7 cellular contexts compared by ENCODE assay signal in genomic region chr1:58841455-58841854, GRCh38. TPM values are rescaled to one million over a fixed set of nuclear protein-coding genes. Genes with fewer than 3 reads are reported as not detected.
DNase-seq lines count a peak whose midpoint lies in the region; ATAC-seq and TF ChIP-seq lines count a peak whose summit lies in the region.

No MANE protein-coding gene starts in this region.

- peak; percentile 22 for DNase-seq in ELF-1 (ENCODE audit: low read depth, low spot score)
- no peak for DNase-seq in IMR-90
- no peak for DNase-seq in astrocyte of the cerebellum (ENCODE audit: low read depth)
- DNase-seq in mesendoderm: peak; percentile 46
- no peak for DNase-seq in caudate nucleus (lab: John Stamatoyannopoulos, UW)
- no peak for DNase-seq in sigmoid colon
- DNase-seq in NCI-H510A treated with DMSO at 0.1 percent for 48 hours (lab: John Stamatoyannopoulos, UW): no peak

- TF ChIP-seq RAD21 in IMR-90 (IDR thresholded peaks at IDR 0.05; ENCODE audit: low read length): no peak

- intact Hi-C loops in IMR-90 (cut with micrococcal nuclease): no loop called here
- intact Hi-C loops in sigmoid colon (cut with DNase I): no loop called here

- H4K5ac ChIP-seq in IMR-90 (ENCODE audit: low read depth, low read length) (peak overlapping the region; percentile 31; the same call in 1 of the 2 replicates), mesendoderm (ENCODE audit: low read length) (no peak overlapping the region)

- H4K91ac ChIP-seq in IMR-90 (ENCODE audit: insufficient read depth, low read depth, low read length): no peak overlapping the region

- H3K18ac ChIP-seq in IMR-90 (ENCODE audit: low read depth, low read length) (no peak overlapping the region), mesendoderm (ENCODE audit: low read length) (no peak overlapping the region)

- CTCF ChIA-PET in IMR-90 (lab: Yijun Ruan, JAX): no interaction called here

- dilution Hi-C loops in IMR-90 (cut with HindIII; ENCODE audit: low sequenced_read_pairs, unreplicated experiment): no loop called here

- H3K9me3 ChIP-seq in IMR-90 (ENCODE audit: control insufficient read depth, insufficient read depth, low read length): no peaks in the 10 kb centered on the region
- no peaks in the 10 kb centered on the region for H3K9me3 ChIP-seq in sigmoid colon

- no peak for ATAC-seq in IMR-90 (ENCODE audit: low read depth)

- H3K27me3 ChIP-seq in IMR-90 (ENCODE audit: control insufficient read depth, insufficient read depth, low read length) (no peaks in the 10 kb centered on the region), mesendoderm (ENCODE audit: insufficient read depth, low read length, poor library complexity) (no peaks in the 10 kb centered on the region), sigmoid colon (no peaks in the 10 kb centered on the region)

- peaks cover 6% of the 10 kb centered on the region for H3K4me1 ChIP-seq in IMR-90 (ENCODE audit: control insufficient read depth, insufficient read depth, low read length)
- H3K4me1 ChIP-seq in mesendoderm (ENCODE audit: control insufficient read depth, low read depth, low read length): no peaks in the 10 kb centered on the region
- no peaks in the 10 kb centered on the region for H3K4me1 ChIP-seq in sigmoid colon

- H2BK15ac ChIP-seq in IMR-90 (ENCODE audit: low read depth, low read length) (0 out of 3 replicates have a peak overlapping the region, but pooled peaks have one; percentile 21), mesendoderm (replicated peaks; ENCODE audit: low read depth) (no peak overlapping the region)

- TF ChIP-seq EP300 in sigmoid colon (IDR thresholded peaks at IDR 0.05): no peak

- H3K4me2 ChIP-seq in IMR-90 (ENCODE audit: low read depth, low read length) (no peak overlapping the region), mesendoderm (ENCODE audit: low read length) (no peak overlapping the region)

- no peak for TF ChIP-seq POLR2A in IMR-90 (IDR thresholded peaks at IDR 0.05; ENCODE audit: low read depth, low read length)
- no peak for TF ChIP-seq POLR2A in sigmoid colon (IDR thresholded peaks at IDR 0.05)

- H2BK120ac ChIP-seq in IMR-90 (ENCODE audit: low read depth, low read length) (no peak overlapping the region; the same call in 1 of the 2 replicates), mesendoderm (ENCODE audit: low read depth, low read length) (no peak overlapping the region)

- H3K79me1 ChIP-seq in IMR-90 (ENCODE audit: low read depth in 1 of 2, low read length in 2 of 2) (no peaks in the 10 kb centered on the region), mesendoderm (ENCODE audit: low read length) (no peaks in the 10 kb centered on the region)

- H4K8ac ChIP-seq in IMR-90 (ENCODE audit: low read depth in 2 of 2, low read length in 2 of 2) (no peak overlapping the region), mesendoderm (ENCODE audit: low read depth, low read length) (no peak overlapping the region)

- in situ Hi-C loops in IMR-90 (cut with MboI; ENCODE audit: low sequenced_read_pairs) (no loop called here), astrocyte of the cerebellum (cut with HindIII; ENCODE audit: low sequenced_read_pairs) (no loop called here)

- no peak overlapping the region for H3K4me3 ChIP-seq in IMR-90 (ENCODE audit: insufficient read depth, low read depth, low read length)
- H3K4me3 ChIP-seq in astrocyte of the cerebellum (ENCODE audit: low read depth, low read length): no peak overlapping the region
- no peak overlapping the region for H3K4me3 ChIP-seq in mesendoderm (ENCODE audit: low read length)
- no peak overlapping the region for H3K4me3 ChIP-seq in sigmoid colon

- peak overlapping the region; percentile 61; the same call in 1 of the 2 replicates for H2AK5ac ChIP-seq in IMR-90 (ENCODE audit: low read depth, low read length)
- no peak overlapping the region for H2AK5ac ChIP-seq in mesendoderm (ENCODE audit: low read length)

- no peaks in the 10 kb centered on the region for H3K79me2 ChIP-seq in mesendoderm (ENCODE audit: control insufficient read depth, insufficient read depth, low read length)

- H3K56ac ChIP-seq in IMR-90 (ENCODE audit: extremely low read depth, insufficient read depth, low read length) (no peak overlapping the region), mesendoderm (ENCODE audit: low read length) (no peak overlapping the region)

- no peak overlapping the region for H2BK5ac ChIP-seq in IMR-90 (ENCODE audit: low read depth, low read length, poor library complexity, severe bottlenecking)
- H2BK5ac ChIP-seq in mesendoderm (ENCODE audit: low read length): no peak overlapping the region

- H2AFZ ChIP-seq in IMR-90 (replicated peaks; ENCODE audit: low read length, poor library complexity): no peak overlapping the region

- H3K36me3 ChIP-seq in IMR-90 (ENCODE audit: control insufficient read depth, insufficient read depth, low read length) (no peaks in the 10 kb centered on the region), mesendoderm (ENCODE audit: control insufficient read depth, insufficient read depth, low read length) (no peaks in the 10 kb centered on the region), sigmoid colon (no peaks in the 10 kb centered on the region)

- no TSS peak for BruUV-seq in IMR-90 (replicated peaks; lab: Mats Ljungman, UMichigan)

- POLR2A ChIA-PET in IMR-90 (lab: Charles Lee; ENCODE audit: unreplicated experiment): no interaction called here

- H3K9ac ChIP-seq in IMR-90 (ENCODE audit: low read depth, low read length) (no peak overlapping the region), mesendoderm (ENCODE audit: low read length) (no peak overlapping the region)

- H3K14ac ChIP-seq in IMR-90 (replicated peaks; ENCODE audit: low read depth, low read length): no peak overlapping the region

- H3K23ac ChIP-seq in IMR-90 (ENCODE audit: low read depth, low read length): no peak overlapping the region
- H3K23ac ChIP-seq in mesendoderm (ENCODE audit: low read length): no peak overlapping the region

- H2BK20ac ChIP-seq in IMR-90 (ENCODE audit: low read depth, low read length): no peak overlapping the region

- H3K27ac ChIP-seq in IMR-90 (ENCODE audit: insufficient read depth, low read length): no peak overlapping the region
- H3K27ac ChIP-seq in mesendoderm (ENCODE audit: low read depth, low read length): no peak overlapping the region
- no peak overlapping the region for H3K27ac ChIP-seq in caudate nucleus (ENCODE audit: low read depth, low read length)
- H3K27ac ChIP-seq in sigmoid colon: no peak overlapping the region

- peak; percentile 16; the same call in 1 of the 2 replicates for TF ChIP-seq CTCF in IMR-90 (conservative IDR thresholded peaks at IDR 0.05; ENCODE audit: low read depth, low read length)
- peak; percentile 28 for TF ChIP-seq CTCF in astrocyte of the cerebellum (IDR thresholded peaks at IDR 0.05; ENCODE audit: low read depth, low read length, missing control alignments)
- TF ChIP-seq CTCF in sigmoid colon (IDR thresholded peaks at IDR 0.05): no peak

- H2AK9ac ChIP-seq in IMR-90 (replicated peaks; ENCODE audit: low read depth, low read length, poor library complexity): no peak overlapping the region

- H3K9me1 ChIP-seq in IMR-90 (ENCODE audit: insufficient read depth, low read length): no peaks in the 10 kb centered on the region

- WGBS in IMR-90 (ENCODE audit: extremely low coverage in 2 of 2, insufficient read length in 1 of 2), 2 experiments: no CpG with 5 or more reads among the region's 3 CpGs
- no CpG with 5 or more reads among the region's 3 CpGs for WGBS in mesendoderm (ENCODE audit: extremely low coverage, insufficient coverage, low lambda C conversion rate)
- 88 to 89% methylated on average over 3 of the region's 3 CpGs for WGBS in sigmoid colon, 2 donors

- no peaks in the 10 kb centered on the region for H4K20me1 ChIP-seq in IMR-90 (ENCODE audit: insufficient read depth, low read length)

- H3K4ac ChIP-seq in IMR-90 (ENCODE audit: low read depth, low read length) (no peak overlapping the region; the same call in 1 of the 2 replicates), mesendoderm (ENCODE audit: low read depth, low read length) (no peak overlapping the region)

TF ChIP-seq in IMR-90, 13 proteins besides CTCF, POLR2A, EP300 and RAD21:
- TF ChIP-seq MXI1 (IDR thresholded peaks at IDR 0.05; ENCODE audit: borderline replicate concordance, low read depth, low read length): no peak
- no peak for TF ChIP-seq SMC3 (IDR thresholded peaks at IDR 0.05; ENCODE audit: low read depth, low read length)
- TF ChIP-seq NFE2L2 (IDR thresholded peaks at IDR 0.05; ENCODE audit: low read depth, low read length): no peak
- TF ChIP-seq, protein P1, sequence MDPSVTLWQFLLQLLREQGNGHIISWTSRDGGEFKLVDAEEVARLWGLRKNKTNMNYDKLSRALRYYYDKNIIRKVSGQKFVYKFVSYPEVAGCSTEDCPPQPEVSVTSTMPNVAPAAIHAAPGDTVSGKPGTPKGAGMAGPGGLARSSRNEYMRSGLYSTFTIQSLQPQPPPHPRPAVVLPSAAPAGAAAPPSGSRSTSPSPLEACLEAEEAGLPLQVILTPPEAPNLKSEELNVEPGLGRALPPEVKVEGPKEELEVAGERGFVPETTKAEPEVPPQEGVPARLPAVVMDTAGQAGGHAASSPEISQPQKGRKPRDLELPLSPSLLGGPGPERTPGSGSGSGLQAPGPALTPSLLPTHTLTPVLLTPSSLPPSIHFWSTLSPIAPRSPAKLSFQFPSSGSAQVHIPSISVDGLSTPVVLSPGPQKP (IDR thresholded peaks at IDR 0.05; ENCODE audit: borderline replicate concordance, low read depth, low read length): no peak
- no peak for TF ChIP-seq MAZ (IDR thresholded peaks at IDR 0.05; ENCODE audit: borderline replicate concordance, low read depth, low read length)
- TF ChIP-seq CHD1 (IDR thresholded peaks at IDR 0.05; ENCODE audit: low read depth, low read length): no peak
- no peak for TF ChIP-seq CEBPB (IDR thresholded peaks at IDR 0.05; ENCODE audit: low read depth, low read length)

RNA-seq across cellular contexts. Expression of gene JUN, which starts 57.6 kb away (rescaled TPM):
- 46.6 and 51.1 TPM in 2 replicates for total RNA-seq in IMR-90 (2012; rRNA removed)
- 86.9 and 89.1 TPM in 2 replicates for polyA plus RNA-seq in IMR-90 (2012; rRNA removed)
- polyA plus RNA-seq in IMR-90 (2012; cell fraction: cytosol; rRNA removed): 80.5 and 108 TPM in 2 replicates
- 85.4 and 184 TPM in 2 replicates for polyA plus RNA-seq in IMR-90 (2012; cell fraction: nucleus; rRNA removed; ENCODE audit: low replicate concordance)
- polyA plus RNA-seq in mesendoderm (2013, experiment 1 of 2): 11.0 TPM
- polyA plus RNA-seq in mesendoderm (2013, experiment 2 of 2): 12.2 TPM
- total RNA-seq in sigmoid colon: 100 to 1,000 TPM in 3 of 4 donors, 10 to 100 TPM in 1; 52.4 to 233 (median 202) TPM
- polyA plus RNA-seq in sigmoid colon: 100 to 1,000 TPM in 2 of 3 donors, 10 to 100 TPM in 1; 42.8 to 132 (median 112) TPM

Comparison
In these comparisons a context has a peak if more than half of its experiments do, and no peak if none do; other contexts are left out.
1. DNase-seq: peak in ELF-1 (single experiment) and mesendoderm (single experiment); none in IMR-90 (single experiment), astrocyte of the cerebellum (single experiment), caudate nucleus (0 of 61), sigmoid colon (single experiment) and NCI-H510A treated with DMSO at 0.1 percent for 48 hours (single experiment).
2. CTCF ChIP-seq: peak in IMR-90 (single experiment) and astrocyte of the cerebellum (single experiment); none in sigmoid colon (0 of 4).